24 cellular contexts compared by ENCODE assay signal in the genomic region with DNA sequence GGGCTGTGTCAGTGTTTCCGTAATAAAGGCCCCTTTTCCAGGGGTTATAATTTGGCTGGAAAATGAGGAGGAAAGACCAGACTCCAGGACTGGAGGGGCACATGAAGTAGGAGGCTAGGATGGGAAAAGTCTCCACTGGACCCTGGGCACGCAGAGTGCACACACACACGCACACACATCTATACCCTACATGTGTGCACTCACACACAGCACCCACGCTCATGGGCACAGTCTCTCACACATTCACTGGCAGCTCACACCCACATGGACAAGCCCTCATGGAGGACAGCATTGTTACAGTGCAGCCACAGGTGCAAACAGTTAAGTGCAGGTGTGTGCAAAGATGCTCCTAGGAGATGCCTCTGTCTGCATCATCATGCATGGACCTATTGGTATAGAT. TPM values are rescaled to one million over a fixed set of nuclear protein-coding genes. Genes with fewer than 3 reads are reported as not detected.
DNase-seq lines count a peak whose midpoint lies in the region; ATAC-seq, FAIRE-seq and TF ChIP-seq lines count a peak whose summit lies in the region.
"Had no signal": no experiment of that assay in that cellular context is flagged by ENCODE, and none has a peak within 500 bp of the region (broad histone marks: within the 10 kb centered on the region; RNA-seq: fewer than 3 reads in every experiment).

No MANE protein-coding gene starts in this region.

- peaks cover 10% of the 10 kb centered on the region for H4K20me1 ChIP-seq in GM12878 (ENCODE audit: control insufficient read depth, insufficient read depth)

- H3K4me3 Mint-ChIP-seq in activated T-cell treated with anti-CD3 and anti-CD28 coated beads, Interleukin-2, amount 50 U/mL, for 24 hours: no peak overlapping the region
- no peak overlapping the region for H3K4me3 Mint-ChIP-seq in activated T-cell treated with anti-CD3 and anti-CD28 coated beads, Interleukin-2, amount 50 U/mL, for 72 hours
- no peak overlapping the region for H3K4me3 Mint-ChIP-seq in stimulated activated naive B cell treated with anti-CD40 and anti-IgM and Interleukin-4, amounts not matched to agents 10 μg/mL and 1 μg/mL and 100 μg/mL, for 72 hours
- H3K4me3 Mint-ChIP-seq: CD4-positive, alpha-beta memory T cell; H9; HFFc6 had no signal

- no peak for TF ChIP-seq EP300 in GM12878 (IDR thresholded peaks at IDR 0.05; ENCODE audit: borderline replicate concordance in 1 of 2, control insufficient read depth in 1 of 2, low read depth in 2 of 2, low read length in 2 of 2)

- no peak overlapping the region for H3K4me2 ChIP-seq in GM12878 (ENCODE audit: control insufficient read depth, insufficient read depth)

- CTCF ChIA-PET in GM12878 (lab: Yijun Ruan, JAX): interaction anchor here (1.0 to 2.0 kb wide), 3 partner anchors 9 to 98 kb away, joined by 3 to 5 read pairs (median 5); no protein-coding TSS in a partner anchor

- no peak for TF ChIP-seq RAD21 in GM12878 (IDR thresholded peaks at IDR 0.05; ENCODE audit: insufficient read depth, low read depth, low read length)

- H3K9me3 Mint-ChIP-seq in activated T-cell treated with anti-CD3 and anti-CD28 coated beads, Interleukin-2, amount 50 U/mL, for 24 hours: no peaks in the 10 kb centered on the region
- no peaks in the 10 kb centered on the region for H3K9me3 Mint-ChIP-seq in activated T-cell treated with anti-CD3 and anti-CD28 coated beads, Interleukin-2, amount 50 U/mL, for 72 hours
- H3K9me3 Mint-ChIP-seq in stimulated activated naive B cell treated with anti-CD40 and anti-IgM and Interleukin-4, amounts not matched to agents 10 μg/mL and 1 μg/mL and 100 μg/mL, for 72 hours: no peaks in the 10 kb centered on the region
- H3K9me3 Mint-ChIP-seq: HFFc6 had no signal

- no peak overlapping the region for H3K4me3 ChIP-seq in GM12878
- H3K4me3 ChIP-seq: BLaER1, Peyer's patch had no signal

- H3K27me3 ChIP-seq in GM12878 (replicated peaks in 1 of 2; ENCODE audit: control insufficient read depth in 2 of 2, insufficient read depth in 2 of 2, low read length in 1 of 2): no peaks in the 10 kb centered on the region
- H3K27me3 ChIP-seq: Peyer's patch had no signal

- FAIRE-seq in GM12878 (lab: Jason Lieb, UNC): no peak
- FAIRE-seq: GM12892, HepG2 had no signal

- RAD21 ChIA-PET in GM12878 (lab: Charles Lee; ENCODE audit: unreplicated experiment): interaction anchor here (1.1 to 1.7 kb wide), 2 partner anchors 13 kb away, joined by 3 to 8 read pairs; no protein-coding TSS in a partner anchor

- H3K4me1 ChIP-seq in GM12878 (ENCODE audit: control insufficient read depth, insufficient read depth, low read length): peaks cover 41% of the 10 kb centered on the region

- DNase-seq in NCI-H510A treated with DMSO at 0.1 percent for 48 hours (lab: John Stamatoyannopoulos, UW) (peak; percentile 18), NCI-H510A (lab: John Stamatoyannopoulos, UW) (no peak), GM12878 (ENCODE audit: low read depth, low spot score) (no peak), midbrain (lab: John Stamatoyannopoulos, UW) (no peak)
- no peak for DNase-seq in activated T-cell treated with anti-CD3 and anti-CD28 coated beads, Interleukin-2, amount 50 U/mL, for 24 hours
- no peak for DNase-seq in activated T-cell treated with anti-CD3 and anti-CD28 coated beads, Interleukin-2, amount 50 U/mL, for 72 hours
- DNase-seq in stimulated activated naive B cell treated with anti-CD40 and anti-IgM and Interleukin-4, amounts not matched to agents 10 μg/mL and 1 μg/mL and 100 μg/mL, for 72 hours: no peak
- DNase-seq: ACHN; CD4-positive, alpha-beta memory T cell; H9; HFFc6; KBM-7; MM.1S; NCI-H1048; NCI-H1417 treated with DMSO at 0.1 percent for 48 hours; NCI-H187; NCI-H446; NCI-H82; Peyer's patch had no signal

- peaks cover 33 to 48% of the 10 kb centered on the region in 2 experiments for H3K36me3 ChIP-seq in GM12878 (ENCODE audit: control insufficient read depth in 2 of 2, insufficient read depth in 2 of 2, low read length in 1 of 2)
- H3K36me3 ChIP-seq: BLaER1, Peyer's patch had no signal

- ATAC-seq in activated T-cell treated with anti-CD3 and anti-CD28 coated beads, Interleukin-2, amount 50 U/mL, for 72 hours (replicated peaks in 1 of 2): no peak
- ATAC-seq in GM12878 (no peak), HG03280 (IDR thresholded peaks at IDR 0.05; ENCODE audit: unreplicated experiment) (no peak)
- no peak for ATAC-seq in stimulated activated naive B cell treated with anti-CD40 and anti-IgM and Interleukin-4, amounts not matched to agents 10 μg/mL and 1 μg/mL and 100 μg/mL, for 72 hours (replicated peaks)
- ATAC-seq: HepG2 had no signal

- H3K27me3 Mint-ChIP-seq in activated T-cell treated with anti-CD3 and anti-CD28 coated beads, Interleukin-2, amount 50 U/mL, for 24 hours: no peaks in the 10 kb centered on the region
- no peaks in the 10 kb centered on the region for H3K27me3 Mint-ChIP-seq in activated T-cell treated with anti-CD3 and anti-CD28 coated beads, Interleukin-2, amount 50 U/mL, for 72 hours (ENCODE audit: low read depth)
- H3K27me3 Mint-ChIP-seq in stimulated activated naive B cell treated with anti-CD40 and anti-IgM and Interleukin-4, amounts not matched to agents 10 μg/mL and 1 μg/mL and 100 μg/mL, for 72 hours: no peaks in the 10 kb centered on the region
- H3K27me3 Mint-ChIP-seq: CD4-positive, alpha-beta memory T cell had no signal

- peaks cover 96% of the 10 kb centered on the region for H3K36me3 Mint-ChIP-seq in activated T-cell treated with anti-CD3 and anti-CD28 coated beads, Interleukin-2, amount 50 U/mL, for 24 hours (ENCODE audit: low read depth)
- peaks cover 3 to 18% of the 10 kb centered on the region in 2 donors for H3K36me3 Mint-ChIP-seq in activated T-cell treated with anti-CD3 and anti-CD28 coated beads, Interleukin-2, amount 50 U/mL, for 72 hours (ENCODE audit: insufficient read depth in 2 of 2)
- H3K36me3 Mint-ChIP-seq in stimulated activated naive B cell treated with anti-CD40 and anti-IgM and Interleukin-4, amounts not matched to agents 10 μg/mL and 1 μg/mL and 100 μg/mL, for 72 hours: peaks cover 41 to 63% of the 10 kb centered on the region in 2 donors

- no peak for TF ChIP-seq CTCF in GM12878 (IDR thresholded peaks at IDR 0.05 in 2 of 3, conservative IDR thresholded peaks at IDR 0.05 in 1 of 3; ENCODE audit: control insufficient read depth in 2 of 3, extremely low read depth in 1 of 3, insufficient read depth in 1 of 3, low read depth in 3 of 3, low read length in 3 of 3)

- peak; percentile 54; the same call in 1 of the 2 replicates for TF ChIP-seq POLR2A in GM12878 (IDR thresholded peaks at IDR 0.05; ENCODE audit: low read depth, low read length)

- peak overlapping the region; percentile 45 for H3K27ac Mint-ChIP-seq in activated T-cell treated with anti-CD3 and anti-CD28 coated beads, Interleukin-2, amount 50 U/mL, for 24 hours
- H3K27ac Mint-ChIP-seq in activated T-cell treated with anti-CD3 and anti-CD28 coated beads, Interleukin-2, amount 50 U/mL, for 72 hours: no peak overlapping the region
- H3K27ac Mint-ChIP-seq in stimulated activated naive B cell treated with anti-CD40 and anti-IgM and Interleukin-4, amounts not matched to agents 10 μg/mL and 1 μg/mL and 100 μg/mL, for 72 hours: peak overlapping the region; percentile 16
- H3K27ac Mint-ChIP-seq: H9, HFFc6 had no signal

- H2AFZ ChIP-seq in GM12878 (ENCODE audit: control insufficient read depth, low read depth, low read length): no peak overlapping the region

- H3K9ac ChIP-seq in GM12878 (ENCODE audit: control insufficient read depth, insufficient read depth, low read length): no peak overlapping the region
- H3K9ac ChIP-seq: BLaER1 had no signal

- in situ Hi-C loops in GM12878 (cut with MboI): no loop called here

- POLR2A ChIA-PET in GM12878 (lab: Charles Lee): interaction anchor here (0.6 to 2.5 kb wide), 2 partner anchors 13 to 59 kb away, joined by 7 to 8 read pairs; no protein-coding TSS in a partner anchor

- peaks cover 96% of the 10 kb centered on the region for H3K79me2 ChIP-seq in GM12878 (ENCODE audit: control insufficient read depth, insufficient read depth, low read length)

- peaks cover 74% of the 10 kb centered on the region for H3K4me1 Mint-ChIP-seq in activated T-cell treated with anti-CD3 and anti-CD28 coated beads, Interleukin-2, amount 50 U/mL, for 24 hours (ENCODE audit: low read depth)
- peaks cover 82% of the 10 kb centered on the region for H3K4me1 Mint-ChIP-seq in activated T-cell treated with anti-CD3 and anti-CD28 coated beads, Interleukin-2, amount 50 U/mL, for 72 hours (ENCODE audit: low read depth)
- peaks cover 47 to 79% of the 10 kb centered on the region in 2 donors for H3K4me1 Mint-ChIP-seq in stimulated activated naive B cell treated with anti-CD40 and anti-IgM and Interleukin-4, amounts not matched to agents 10 μg/mL and 1 μg/mL and 100 μg/mL, for 72 hours

- BruUV-seq in GM12878 (replicated peaks; lab: Mats Ljungman, UMichigan): no TSS peak

- H3K27ac ChIP-seq in GM12878 (ENCODE audit: control insufficient read depth, insufficient read depth): no peak overlapping the region
- H3K27ac ChIP-seq: 22Rv1, BLaER1, Peyer's patch had no signal

- intact Hi-C loops in GM12878 (cut with micrococcal nuclease; ENCODE audit: unreplicated experiment): no loop called here

- H3K9me3 ChIP-seq in GM12878 (replicated peaks; ENCODE audit: control insufficient read depth, insufficient read depth, low read length): no peaks in the 10 kb centered on the region
- H3K9me3 ChIP-seq: BLaER1, Peyer's patch had no signal

- SMC1A ChIA-PET in GM12878 (lab: Charles Lee; ENCODE audit: uncharacterized antibody, unreplicated experiment): interaction anchor here (23.9 kb wide), 1 partner anchor 20 kb away, joined by 391 read pairs; no protein-coding TSS in a partner anchor

- WGBS in GM12878 (ENCODE audit: insufficient coverage, insufficient replicate concordance, low lambda C conversion rate, missing lambda C conversion rate): 99% methylated on average over 4 of the region's 4 CpGs

RNA-seq across cellular contexts. Expression of gene RUNX3, which starts 9.0 kb away (rescaled TPM):
- 100 to 1,000 TPM; 254 to 298 TPM for total RNA-seq in activated T-cell treated with anti-CD3 and anti-CD28 coated beads, Interleukin-2, amount 50 U/mL, for 72 hours
- 101 and 106 TPM in 2 replicates for total RNA-seq in GM12878 (2013; cell fraction: nucleolus; rRNA removed)
- 25.8 and 33.5 TPM in 2 replicates for total RNA-seq in GM12878 (2014; rRNA removed)
- total RNA-seq in GM12878 (2014; rRNA removed; fragmentation: Illumina TruSeq; extraction: Trizol): 18.4 and 19.0 TPM in 2 replicates
- 148 and 151 TPM in 2 replicates for total RNA-seq in GM12878 (2021)
- 44.1 TPM for polyA plus RNA-seq in GM12878 (2011; ENCODE audit: low read depth)
- polyA plus RNA-seq in GM12878 (2011; rRNA removed): 15.0 and 25.8 TPM in 2 replicates
- polyA plus RNA-seq in GM12878 (2011; cell fraction: cytosol; rRNA removed): 45.6 and 51.9 TPM in 2 replicates
- polyA plus RNA-seq in GM12878 (2011; cell fraction: nucleus; rRNA removed): 72.8 and 112 TPM in 2 replicates
- 91.6 and 104 TPM in 2 replicates for polyA plus RNA-seq in GM12878 (2012)
- 48.8 and 61.7 TPM in 2 replicates for polyA plus RNA-seq in GM12878 (2014; fragmentation: Illumina TruSeq; extraction: Trizol)
- polyA plus RNA-seq in GM12878 (2014; fragmentation: Nextera tagmentation; extraction: Ambion mirVana): 10 to 100 TPM; 21.6 to 26.3 TPM
- 64.7 and 79.6 TPM in 2 replicates for polyA plus RNA-seq in GM12878 (2014; rRNA removed)
- 10 to 100 TPM; 29.3 to 34.0 TPM for polyA plus RNA-seq in GM12878 (2016; fragmentation: Nextera tagmentation; extraction: Ambion mirVana)
- 20.0 and 31.7 TPM in 2 replicates for polyA minus RNA-seq in GM12878 (2011; rRNA and poly(A)+ RNA removed)
- 30.6 and 47.6 TPM in 2 replicates for polyA minus RNA-seq in GM12878 (2011; cell fraction: cytosol; rRNA and poly(A)+ RNA removed)
- 30.8 and 46.2 TPM in 2 replicates for polyA minus RNA-seq in GM12878 (2011; cell fraction: nucleus; rRNA and poly(A)+ RNA removed)
- total RNA-seq: HFFc6 had no signal
